Comparison of ENCODE assay signal across 25 cellular contexts in the genomic region with DNA sequence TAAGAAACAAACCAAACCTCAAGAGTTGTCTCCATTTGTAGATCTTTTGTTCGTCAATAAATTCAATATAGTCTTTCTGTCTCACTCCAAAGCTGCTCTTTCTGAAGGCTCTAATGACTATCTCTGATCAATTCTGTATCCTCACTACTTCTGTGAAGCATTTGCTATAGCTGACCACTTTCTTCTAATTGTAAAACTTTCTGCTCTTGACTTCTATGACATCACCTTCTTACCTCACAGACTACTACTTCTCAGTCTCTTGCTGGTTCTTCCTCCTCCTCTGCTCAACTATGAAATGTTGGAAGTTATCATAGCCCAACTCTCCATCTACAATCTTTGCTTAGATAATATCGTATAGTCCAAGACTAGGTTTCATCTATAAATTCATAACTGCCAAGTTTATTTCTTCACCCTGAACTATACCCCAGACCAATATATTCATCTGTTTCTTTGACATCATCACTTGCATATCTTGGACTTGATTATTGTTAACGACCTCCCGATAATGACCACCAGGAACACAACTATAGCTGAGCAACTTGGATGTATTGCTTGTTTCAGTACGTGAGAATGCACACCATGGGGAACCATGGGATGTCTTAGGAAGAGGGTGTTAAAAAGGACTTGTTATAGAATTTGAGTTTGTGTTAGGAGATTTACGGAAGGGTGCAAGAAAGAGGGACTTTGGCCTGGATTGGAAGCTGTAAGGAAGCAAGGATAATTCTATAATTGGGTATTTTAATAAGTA. TPM values are rescaled to one million over a fixed set of nuclear protein-coding genes. Genes with fewer than 3 reads are reported as not detected.
DNase-seq lines count a peak whose midpoint lies in the region; ATAC-seq, FAIRE-seq and TF ChIP-seq lines count a peak whose summit lies in the region.
"Had no signal": no experiment of that assay in that cellular context is flagged by ENCODE, and none has a peak within 500 bp of the region (broad histone marks: within the 10 kb centered on the region; RNA-seq: fewer than 3 reads in every experiment).

No MANE protein-coding gene starts in this region.

- DNase-seq in HepG2 (ENCODE audit: low spot score) (peak; percentile 91), right lobe of liver (no peak), kidney glomerular epithelial cell (lab: John Stamatoyannopoulos, UW) (no peak), NCI-H345 treated with DMSO at 0.1 percent for 48 hours (lab: John Stamatoyannopoulos, UW; ENCODE audit: unreplicated experiment) (no peak)
- DNase-seq: AML-193; BE2C; C1 segment of cervical spinal cord; CD4-positive, alpha-beta memory T cell; CD4-positive, CD25-positive, alpha-beta regulatory T cell; CD8-positive, alpha-beta memory T cell; COR-L47; DMS 273 treated with DMSO at 0.1 percent for 48 hours; DMS153; DMS53; DMS79; DND-41; EL; GDM1 had no signal

- peaks cover 14% of the 10 kb centered on the region for H3K4me1 ChIP-seq in HepG2 (ENCODE audit: insufficient read depth, low read length)
- H3K4me1 ChIP-seq in right lobe of liver: peaks cover 0 to 11% (median 0%) of the 10 kb centered on the region in 4 donors
- H3K4me1 ChIP-seq in HEK293 (ENCODE audit: control insufficient read depth, insufficient read depth, low read length): no peaks in the 10 kb centered on the region
- H3K4me1 ChIP-seq: BE2C had no signal

- TF ChIP-seq POLR2A in HepG2 (IDR thresholded peaks at IDR 0.05; ENCODE audit: insufficient read depth in 1 of 2, low read depth in 2 of 2, low read length in 2 of 2): no peak
- no peak for TF ChIP-seq POLR2A in right lobe of liver (IDR thresholded peaks at IDR 0.05)

- TF ChIP-seq EP300 in HepG2 (IDR thresholded peaks at IDR 0.05; ENCODE audit: low read depth in 2 of 2, low read length in 2 of 2) (no peak), HepG2 (CRISPR knock-in tag; IDR thresholded peaks at IDR 0.05; ENCODE audit: borderline replicate concordance) (no peak)

- H4K20me1 ChIP-seq in HepG2 (ENCODE audit: insufficient read depth, low read length): no peaks in the 10 kb centered on the region
- H4K20me1 ChIP-seq: BLaER1 had no signal

- H3K27me3 ChIP-seq in HepG2 (ENCODE audit: control insufficient read depth in 1 of 2, insufficient read depth in 2 of 2, low read length in 2 of 2) (no peaks in the 10 kb centered on the region), right lobe of liver (no peaks in the 10 kb centered on the region)
- H3K27me3 ChIP-seq: BE2C, BLaER1 had no signal

- H3K9me3 ChIP-seq in HepG2 (ENCODE audit: low read length): no peaks in the 10 kb centered on the region
- no peaks in the 10 kb centered on the region for H3K9me3 ChIP-seq in right lobe of liver
- no peaks in the 10 kb centered on the region for H3K9me3 ChIP-seq in HEK293 (ENCODE audit: control insufficient read depth, insufficient read depth, low read depth, low read length)
- H3K9me3 ChIP-seq: A549, BE2C, BLaER1 had no signal

- H3K79me2 ChIP-seq in HepG2 (ENCODE audit: insufficient read depth, low read length): peaks cover 11% of the 10 kb centered on the region

- H3K36me3 ChIP-seq in HepG2 (replicated peaks in 1 of 2; ENCODE audit: control insufficient read depth in 1 of 2, insufficient read depth in 2 of 2, low read length in 2 of 2): no peaks in the 10 kb centered on the region
- H3K36me3 ChIP-seq in right lobe of liver: no peaks in the 10 kb centered on the region
- peaks cover 0 to 4% of the 10 kb centered on the region in 2 experiments; a peak in 1 of 3 replicates for H3K36me3 ChIP-seq in HEK293 (ENCODE audit: control insufficient read depth in 2 of 2, insufficient read depth in 1 of 2, low read length in 2 of 2)
- H3K36me3 ChIP-seq: BE2C, BLaER1 had no signal

- intact Hi-C loops in HepG2 (cut with micrococcal nuclease; ENCODE audit: unreplicated experiment): no loop called here
- intact Hi-C loops in right lobe of liver (cut with DNase I): no loop called here

- H2AFZ ChIP-seq in HepG2 (ENCODE audit: low read length): no peak overlapping the region

- H3K27ac ChIP-seq in HepG2 (ENCODE audit: extremely low read length, insufficient read depth, low read length): no peak overlapping the region
- H3K27ac ChIP-seq in right lobe of liver: no peak overlapping the region
- no peak overlapping the region for H3K27ac ChIP-seq in HEK293 (ENCODE audit: extremely low read depth, low read depth, low read length)
- H3K27ac ChIP-seq: 22Rv1, A549, BLaER1 had no signal

- peak; percentile 17 for ATAC-seq in HepG2
- ATAC-seq in right lobe of liver: no peak
- ATAC-seq: A549, GM12878 had no signal

- in situ Hi-C loops in HepG2 (cut with HindIII; ENCODE audit: extremely low pct_ligation_motif_present, low pct_unique_long_range_greater_than_20kb): no loop called here

- CTCF ChIA-PET in HepG2 (lab: Yijun Ruan, JAX; ENCODE audit: low intra/inter-chr PET ratio, low total read pairs) (no interaction called here), HEK293 (lab: Yijun Ruan, JAX) (interaction anchor here (0.8 to 1.0 kb wide), 2 partner anchors 215 to 1369 kb away, joined by 4 to 5 read pairs; no protein-coding TSS in a partner anchor)

- no peak for TF ChIP-seq RAD21 in HepG2 (CRISPR knock-in tag; IDR thresholded peaks at IDR 0.05)

- TF ChIP-seq CTCF in HepG2 (CRISPR knock-in tag; IDR thresholded peaks at IDR 0.05) (no peak), right lobe of liver (IDR thresholded peaks at IDR 0.05) (no peak), HEK293 (tag by site-specific recombination; IDR thresholded peaks at IDR 0.05) (no peak)

- H3K9ac ChIP-seq in HepG2 (ENCODE audit: insufficient read depth, low read depth, low read length): no peak overlapping the region
- H3K9ac ChIP-seq: BLaER1 had no signal

- POLR2A ChIA-PET in HepG2 (lab: Yijun Ruan, JAX): no interaction called here
- POLR2A ChIA-PET in HEK293 (lab: Yijun Ruan, JAX): no interaction called here

- H3K4me2 ChIP-seq in HepG2 (ENCODE audit: low read depth, low read length): no peak overlapping the region
- H3K4me2 ChIP-seq: A549 had no signal

- peak; percentile 36 for FAIRE-seq in HepG2 (lab: Jason Lieb, UNC)
- FAIRE-seq: A549, GM12878, GM12892, GM18507 had no signal

- H3K4me3 ChIP-seq in HepG2 (replicated peaks in 1 of 3; ENCODE audit: insufficient read depth in 1 of 3, low read depth in 2 of 3, low read length in 3 of 3): no peak overlapping the region
- H3K4me3 ChIP-seq in right lobe of liver: no peak overlapping the region
- H3K4me3 ChIP-seq in HEK293 (ENCODE audit: low read depth, low read length): no peak overlapping the region
- H3K4me3 ChIP-seq: A549, BLaER1, GM12878 had no signal

- 38% methylated on average over 6 of the region's 6 CpGs for WGBS in HepG2 (ENCODE audit: low lambda C conversion rate)
- WGBS in right lobe of liver (ENCODE audit: insufficient coverage, low coverage, low lambda C conversion rate, missing lambda C conversion rate): 95% methylated on average over 6 of the region's 6 CpGs

- no TSS peak for BruUV-seq in HepG2 (replicated peaks; lab: Mats Ljungman, UMichigan)

TF ChIP-seq in HepG2, 621 proteins besides CTCF, POLR2A, EP300 and RAD21 (continues in another document):
- TF ChIP-seq ATF7-NPFF (CRISPR knock-in tag; IDR thresholded peaks at IDR 0.05; ENCODE audit: low read depth): no peak
- TF ChIP-seq PHF21A (CRISPR knock-in tag; IDR thresholded peaks at IDR 0.05): no peak

TF ChIP-seq in HEK293, 187 proteins besides CTCF, POLR2A, EP300 and RAD21:
- TF ChIP-seq ZNF416 (tag by site-specific recombination; IDR thresholded peaks at IDR 0.05) (no peak), ZBTB21 (tag by site-specific recombination; IDR thresholded peaks at IDR 0.05) (0 out of 2 replicates have a peak, but pooled peaks have one; percentile 41), ZNF514 (tag by site-specific recombination; IDR thresholded peaks at IDR 0.05) (no peak), ZNF521 (tag by site-specific recombination; IDR thresholded peaks at IDR 0.05) (no peak)
- TF ChIP-seq, protein P1, sequence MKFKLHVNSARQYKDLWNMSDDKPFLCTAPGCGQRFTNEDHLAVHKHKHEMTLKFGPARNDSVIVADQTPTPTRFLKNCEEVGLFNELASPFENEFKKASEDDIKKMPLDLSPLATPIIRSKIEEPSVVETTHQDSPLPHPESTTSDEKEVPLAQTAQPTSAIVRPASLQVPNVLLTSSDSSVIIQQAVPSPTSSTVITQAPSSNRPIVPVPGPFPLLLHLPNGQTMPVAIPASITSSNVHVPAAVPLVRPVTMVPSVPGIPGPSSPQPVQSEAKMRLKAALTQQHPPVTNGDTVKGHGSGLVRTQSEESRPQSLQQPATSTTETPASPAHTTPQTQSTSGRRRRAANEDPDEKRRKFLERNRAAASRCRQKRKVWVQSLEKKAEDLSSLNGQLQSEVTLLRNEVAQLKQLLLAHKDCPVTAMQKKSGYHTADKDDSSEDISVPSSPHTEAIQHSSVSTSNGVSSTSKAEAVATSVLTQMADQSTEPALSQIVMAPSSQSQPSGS (tag by site-specific recombination; IDR thresholded peaks at IDR 0.05; ENCODE audit: low read depth): peak; percentile 78; the same call in 1 of the 2 replicates

RNA-seq across cellular contexts. Expression of gene CDC7, which starts 2.0 kb away (rescaled TPM):
- total RNA-seq in HepG2 (2016; rRNA removed; fragmentation: Illumina TruSeq; extraction: Trizol): 12.6 and 19.2 TPM in 2 replicates
- 8.9 and 13.3 TPM in 2 replicates for total RNA-seq in HepG2 (2016; cell fraction: cytosol; rRNA removed; fragmentation: Illumina TruSeq; extraction: Trizol; ENCODE audit: low read depth)
- 12.7 and 17.3 TPM in 2 replicates for total RNA-seq in HepG2 (2016; cell fraction: insoluble cytoplasmic fraction; rRNA removed; fragmentation: Illumina TruSeq; extraction: Trizol)
- total RNA-seq in HepG2 (2016; cell fraction: membrane; rRNA removed; fragmentation: Illumina TruSeq; extraction: Trizol): 5.8 and 8.1 TPM in 2 replicates
- total RNA-seq in HepG2 (2016; cell fraction: nucleus; rRNA removed; fragmentation: Illumina TruSeq; extraction: Trizol): 12.3 and 15.6 TPM in 2 replicates
- 2.3 and 2.5 TPM in 2 replicates for polyA plus RNA-seq in HepG2 (2011; rRNA removed)
- polyA plus RNA-seq in HepG2 (2011; cell fraction: cytosol; rRNA removed): 1.0 and 1.2 TPM in 2 replicates
- 7.1 and 10.3 TPM in 2 replicates for polyA plus RNA-seq in HepG2 (2011; cell fraction: nucleus; rRNA removed)
- 2.8 and 3.6 TPM in 2 replicates for polyA plus RNA-seq in HepG2 (2012)
- 0.80 and 0.94 TPM in 2 replicates for polyA plus RNA-seq in HepG2 (2016; cell fraction: cytosol; fragmentation: Illumina TruSeq; extraction: Trizol; ENCODE audit: low read depth)
- 12.3 and 12.4 TPM in 2 replicates for polyA plus RNA-seq in HepG2 (2016; cell fraction: insoluble cytoplasmic fraction; fragmentation: Illumina TruSeq; extraction: Trizol; ENCODE audit: low read depth)
- polyA plus RNA-seq in HepG2 (2016; cell fraction: membrane; fragmentation: Illumina TruSeq; extraction: Trizol; ENCODE audit: low read depth): 1.9 and 2.0 TPM in 2 replicates
- 26.6 and 27.9 TPM in 2 replicates for polyA plus RNA-seq in HepG2 (2016; cell fraction: nucleus; fragmentation: Illumina TruSeq; extraction: Trizol; ENCODE audit: insufficient read depth, low read depth)
- polyA minus RNA-seq in HepG2 (2011; rRNA and poly(A)+ RNA removed; ENCODE audit: low replicate concordance): 2.2 and 24.5 TPM in 2 replicates
- polyA minus RNA-seq in HepG2 (2011; cell fraction: cytosol; rRNA and poly(A)+ RNA removed): 4.2 and 5.4 TPM in 2 replicates
- 29.9 and 30.3 TPM in 2 replicates for polyA minus RNA-seq in HepG2 (2011; cell fraction: nucleus; rRNA and poly(A)+ RNA removed)
- 1 to 10 TPM in 3 of 6 experiments, under 1 TPM in 3; 0.24 to 2.2 (median 0.92) TPM for total RNA-seq in right lobe of liver
